Comparison of ENCODE assay signal across 40 cellular contexts in the genomic region with DNA sequence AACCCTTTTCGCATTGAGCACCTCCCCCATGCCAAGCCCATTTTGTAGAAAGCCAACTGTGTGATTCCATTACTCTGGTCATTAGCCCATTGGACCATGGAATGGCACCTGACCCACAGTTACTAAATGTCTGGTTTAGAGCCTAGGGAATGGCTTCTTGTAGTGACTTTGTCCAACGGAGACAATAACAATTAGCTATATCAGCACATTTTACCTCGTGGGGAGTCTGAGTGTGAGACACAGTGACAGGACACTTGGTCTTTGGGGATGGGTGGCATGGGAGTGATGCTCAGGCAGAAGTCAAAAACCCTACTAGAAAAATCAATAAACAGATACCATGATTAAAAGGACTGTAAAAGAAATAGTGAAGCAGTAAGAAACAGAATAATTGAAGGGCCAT. TPM values are rescaled to one million over a fixed set of nuclear protein-coding genes. Genes with fewer than 3 reads are reported as not detected.
"Had no signal": no experiment of that assay in that cellular context is flagged by ENCODE, and none has a peak within 500 bp of the region (broad histone marks: within the 10 kb centered on the region; RNA-seq: fewer than 3 reads in every experiment).

No MANE protein-coding gene starts in this region.

- FAIRE-seq: endometrium, endothelial cell of umbilical vein had no signal

- H3K27me3 ChIP-seq: adrenal gland, ascending aorta, breast epithelium, cardiac muscle cell, colonic mucosa, esophagus squamous epithelium, gastroesophageal sphincter had no signal

- H3K36me3 ChIP-seq: adrenal gland, breast epithelium, cardiac muscle cell, colonic mucosa, WERI-Rb-1 had no signal

- H3K9me3 ChIP-seq: adrenal gland, ascending aorta, breast epithelium, colonic mucosa, esophagus squamous epithelium, gastroesophageal sphincter had no signal

- H3K4me3 ChIP-seq: adrenal gland, ascending aorta, breast epithelium, cardiac muscle cell, colonic mucosa, esophagus squamous epithelium, gastroesophageal sphincter had no signal

- DNase-seq: activated B cell treated with CpG ODN at 0.5 μM for 24 hours; activated CD4-positive, alpha-beta memory T cell treated with anti-CD3 and anti-CD28 coated beads for 36 hours; activated CD4-positive, alpha-beta T cell treated with anti-CD3 and anti-CD28 coated beads, Interleukin-2, amount 10 ng/mL, durations not matched to agents 24 days and 14 days; activated CD8-positive, alpha-beta memory T cell treated with anti-CD3 and anti-CD28 coated beads, Interleukin-2, amount 10 ng/mL, durations not matched to agents 7 days and 5 days; activated CD8-positive, alpha-beta memory T cell treated with anti-CD3 and anti-CD28 coated beads, Interleukin-2, amount 50 U/mL, for 4 hours; activated CD8-positive, alpha-beta T cell treated with anti-CD3 and anti-CD28 coated beads, Interleukin-2, amount 10 ng/mL, durations not matched to agents 7 days and 5 days; activated effector memory CD4-positive, alpha-beta T cell treated with anti-CD3 and anti-CD28 coated beads, Interleukin-2, amount 50 U/mL, for 16 hours; activated naive CD4-positive, alpha-beta T cell treated with anti-CD3 and anti-CD28 coated beads for 36 hours; activated naive CD8-positive, alpha-beta T cell treated with anti-CD3 and anti-CD28 coated beads for 36 hours; activated naive CD8-positive, alpha-beta T cell treated with anti-CD3 and anti-CD28 coated beads, Interleukin-2, amount 50 U/mL, for 24 hours; activated T-cell treated with anti-CD3 and anti-CD28 coated beads, Interleukin-2, amount 50 U/mL, for 1 hour; activated T-cell treated with anti-CD3 and anti-CD28 coated beads, Interleukin-2, amount 50 U/mL, for 48 hours; amygdala; central memory CD4-positive, alpha-beta T cell; cerebellar nuclear complex; colonic mucosa; effector CD8-positive, alpha-beta T cell; esophagus squamous epithelium; foreskin melanocyte; T-helper 1 cell; T-helper 17 cell; T1000; WERI-Rb-1 had no signal

- H3K4me1 ChIP-seq: adrenal gland, ascending aorta, breast epithelium, colonic mucosa, esophagus squamous epithelium, gastroesophageal sphincter had no signal

- ATAC-seq: activated CD4-positive, CD25-positive, alpha-beta regulatory T cell treated with anti-CD3 and anti-CD28 coated beads, Interleukin-2, amount 50 U/mL, for 24 hours; activated CD8-positive, alpha-beta memory T cell treated with anti-CD3 and anti-CD28 coated beads, Interleukin-2, amount 10 ng/mL, durations not matched to agents 7 days and 5 days; activated CD8-positive, alpha-beta T cell treated with anti-CD3 and anti-CD28 coated beads, Interleukin-2, amount 10 ng/mL, durations not matched to agents 7 days and 5 days; activated naive CD8-positive, alpha-beta T cell treated with anti-CD3 and anti-CD28 coated beads, Interleukin-2, amount 50 U/mL, for 24 hours; gastroesophageal sphincter; T-helper 17 cell had no signal

- H3K27ac ChIP-seq: adrenal gland, ascending aorta, breast epithelium, cardiac muscle cell, colonic mucosa, epithelial cell of prostate, esophagus squamous epithelium, gastroesophageal sphincter, WERI-Rb-1 had no signal

RNA-seq across cellular contexts. Expression of a gene that starts 10.4 kb away (rescaled TPM):
- total RNA-seq: activated B cell treated with CpG ODN at 0.5 μM for 24 hours; activated CD4-positive, alpha-beta memory T cell treated with anti-CD3 and anti-CD28 coated beads for 36 hours; activated CD4-positive, alpha-beta T cell treated with anti-CD3 and anti-CD28 coated beads, Interleukin-2, amount 10 ng/mL, durations not matched to agents 24 days and 14 days; activated CD8-positive, alpha-beta memory T cell treated with anti-CD3 and anti-CD28 coated beads for 36 hours; activated CD8-positive, alpha-beta memory T cell treated with anti-CD3 and anti-CD28 coated beads, Interleukin-2, amount 10 ng/mL, durations not matched to agents 7 days and 5 days; activated CD8-positive, alpha-beta T cell treated with anti-CD3 and anti-CD28 coated beads, Interleukin-2, amount 10 ng/mL, durations not matched to agents 7 days and 5 days; activated naive CD4-positive, alpha-beta T cell treated with anti-CD3 and anti-CD28 coated beads for 36 hours; activated naive CD8-positive, alpha-beta T cell treated with anti-CD3 and anti-CD28 coated beads for 36 hours; activated T-helper 1 cell treated with anti-CD3 and anti-CD28 coated beads, Interleukin-12 subunit alpha, Interleukin-12 subunit beta, Interleukin-2, Interleukin-4 antibody, amounts not matched to agents 30 ng/mL and 10 ng/mL and 1 ng/mL, durations not matched to agents 14 hours and 24 hours and 36 hours; activated T-helper 2 cell treated with anti-CD3 and anti-CD28 coated beads, Interferon-gamma antibody, Interleukin-2, Interleukin-4, amounts not matched to agents 10 μg/mL and 5 μg/mL and 100 μg/mL, durations not matched to agents 14 hours and 24 hours and 36 hours; adrenal gland; ascending aorta; breast epithelium; cardiac muscle cell; colonic mucosa; dermis microvascular lymphatic vessel endothelial cell; endothelial cell of umbilical vein; esophagus squamous epithelium; fibroblast of lung; fibroblast of villous mesenchyme; gastroesophageal sphincter; glomerular endothelial cell; T-helper 17 cell had no signal
- polyA plus RNA-seq: adrenal gland, cardiac muscle cell, endothelial cell of umbilical vein, esophagus, fibroblast of lung had no signal
